ENCODE assay signal across 17 cellular contexts in genomic region chr5:135179308-135179980, GRCh38.
A peak's percentile ranks its signal among the peaks of the same experiment; 100 is the strongest.
DNase-seq lines count a peak whose midpoint lies in the region; ATAC-seq, FAIRE-seq and TF ChIP-seq lines count a peak whose summit lies in the region.
"Had no signal": no experiment of that assay in that cellular context is flagged by ENCODE, and none has a peak within 500 bp of the region (broad histone marks: within the 10 kb centered on the region; RNA-seq: fewer than 3 reads in every experiment).

No MANE protein-coding gene starts in this region.

- no peak overlapping the region for H3K4me3 ChIP-seq in K562
- no peak overlapping the region for H3K4me3 ChIP-seq in pancreas
- H3K4me3 ChIP-seq: A549, breast epithelium, upper lobe of left lung had no signal

- H3K36me3 Mint-ChIP-seq in activated naive CD8-positive, alpha-beta T cell treated with anti-CD3 and anti-CD28 coated beads for 36 hours: no peaks in the 10 kb centered on the region
- H3K36me3 Mint-ChIP-seq: activated naive CD4-positive, alpha-beta T cell treated with anti-CD3 and anti-CD28 coated beads, Interleukin-2, amount 10 ng/mL, durations not matched to agents 7 days and 5 days; CD8-positive, alpha-beta memory T cell had no signal

- POLR2A ChIA-PET in K562 (lab: Yijun Ruan, JAX): interaction anchor here (1.0 to 2.5 kb wide), 2 partner anchors 11 to 85 kb away, joined by 4 to 6 read pairs; no protein-coding TSS in a partner anchor

- peak overlapping the region in 1 of 2 experiments; percentile 75; a peak in 2 of 4 replicates for H3K9ac ChIP-seq in K562 (ENCODE audit: insufficient read depth in 1 of 2, low read depth in 2 of 2, low read length in 2 of 2)

- no peak overlapping the region for H3K4me3 Mint-ChIP-seq in activated naive CD8-positive, alpha-beta T cell treated with anti-CD3 and anti-CD28 coated beads for 36 hours
- H3K4me3 Mint-ChIP-seq: activated naive CD4-positive, alpha-beta T cell treated with anti-CD3 and anti-CD28 coated beads, Interleukin-2, amount 10 ng/mL, durations not matched to agents 7 days and 5 days; CD8-positive, alpha-beta memory T cell had no signal

- DNase-seq in NCI-H1417 (lab: John Stamatoyannopoulos, UW) (peak; percentile 37 to 78 (median 61)), NCI-H1417 treated with DMSO at 0.1 percent for 48 hours (lab: John Stamatoyannopoulos, UW) (no peak), NCI-H345 treated with DMSO at 0.1 percent for 48 hours (lab: John Stamatoyannopoulos, UW; ENCODE audit: unreplicated experiment) (peak; percentile 71), K562 (ENCODE audit: extremely low read depth in 1 of 4, low spot score in 3 of 4) (no peak), pancreas (peak in 2 of 6 donors; percentile 10 to 31), cerebellum (ENCODE audit: low spot score) (no peak)
- DNase-seq in activated naive CD8-positive, alpha-beta T cell treated with anti-CD3 and anti-CD28 coated beads for 36 hours: no peak
- DNase-seq: activated naive CD4-positive, alpha-beta T cell treated with anti-CD3 and anti-CD28 coated beads, Interleukin-2, amount 10 ng/mL, durations not matched to agents 7 days and 5 days; CD8-positive, alpha-beta memory T cell; effector memory CD4-positive, alpha-beta T cell; NCI-H187 treated with DMSO at 0.1 percent for 48 hours; stimulated activated CD4-positive, alpha-beta T cell treated with anti-CD3 and anti-CD28 coated beads, Interleukin-4, amount 100 ng/mL, for 24 hours had no signal

- CTCF ChIA-PET in K562 (lab: Yijun Ruan, JAX; ENCODE audit: low intra/inter-chr PET ratio): no interaction called here

- in situ Hi-C loops in K562 (cut with MboI): no loop called here

- TF ChIP-seq POLR2A in K562 (conservative IDR thresholded peaks at IDR 0.05): no peak

- no peaks in the 10 kb centered on the region for H3K9me3 Mint-ChIP-seq in activated naive CD8-positive, alpha-beta T cell treated with anti-CD3 and anti-CD28 coated beads for 36 hours
- H3K9me3 Mint-ChIP-seq: activated naive CD4-positive, alpha-beta T cell treated with anti-CD3 and anti-CD28 coated beads, Interleukin-2, amount 10 ng/mL, durations not matched to agents 7 days and 5 days had no signal

- ATAC-seq in K562 (0 out of 3 replicates have a peak, but pooled peaks have one; percentile 10), pancreas (peak; percentile 20 to 71 (median 47)), GM18907 (IDR thresholded peaks at IDR 0.05; ENCODE audit: unreplicated experiment) (no peak)

- intact Hi-C loops in K562 (cut with micrococcal nuclease) (no loop called here), pancreas (cut with DNase I) (no loop called here)

- H3K27ac ChIP-seq in K562 (ENCODE audit: extremely low read depth, low read depth, low read length) (no peak overlapping the region), pancreas (no peak overlapping the region)
- H3K27ac ChIP-seq: A549, breast epithelium, neutrophil, upper lobe of left lung had no signal

- no peak for TF ChIP-seq CTCF in K562 (IDR thresholded peaks at IDR 0.05 in 2 of 3, conservative IDR thresholded peaks at IDR 0.05 in 1 of 3; ENCODE audit: insufficient read depth in 2 of 3, low read depth in 1 of 3, low read length in 3 of 3)
- no peak for TF ChIP-seq CTCF in pancreas (IDR thresholded peaks at IDR 0.05)

- WGBS in K562 (ENCODE audit: insufficient coverage, low coverage, missing lambda C conversion rate): 67% methylated on average over 11 of the region's 11 CpGs
- 38 to 54% methylated on average over 11 of the region's 11 CpGs for WGBS in pancreas, 2 donors

- BruUV-seq in K562 (replicated peaks; lab: Mats Ljungman, UMichigan): no TSS peak

- no peaks in the 10 kb centered on the region for H3K27me3 ChIP-seq in K562 (ENCODE audit: control insufficient read depth in 2 of 2, insufficient read depth in 2 of 2, low read length in 2 of 2)
- H3K27me3 ChIP-seq in pancreas: no peaks in the 10 kb centered on the region
- H3K27me3 ChIP-seq: breast epithelium, upper lobe of left lung had no signal

- H3K27ac Mint-ChIP-seq in activated naive CD8-positive, alpha-beta T cell treated with anti-CD3 and anti-CD28 coated beads for 36 hours: no peak overlapping the region
- H3K27ac Mint-ChIP-seq: activated naive CD4-positive, alpha-beta T cell treated with anti-CD3 and anti-CD28 coated beads, Interleukin-2, amount 10 ng/mL, durations not matched to agents 7 days and 5 days; CD8-positive, alpha-beta memory T cell had no signal

- peaks cover 4% of the 10 kb centered on the region for H3K27me3 Mint-ChIP-seq in activated naive CD8-positive, alpha-beta T cell treated with anti-CD3 and anti-CD28 coated beads for 36 hours

- no peaks in the 10 kb centered on the region for H4K20me1 ChIP-seq in K562 (replicated peaks; ENCODE audit: control insufficient read depth, insufficient read depth, low read length)

- H3K36me3 ChIP-seq in K562 (ENCODE audit: control insufficient read depth, insufficient read depth, low read length): no peaks in the 10 kb centered on the region
- no peaks in the 10 kb centered on the region for H3K36me3 ChIP-seq in pancreas
- H3K36me3 ChIP-seq: breast epithelium, neutrophil, upper lobe of left lung had no signal

- no peaks in the 10 kb centered on the region for H3K9me1 ChIP-seq in K562 (ENCODE audit: control insufficient read depth, insufficient read depth, low read length)

- TF ChIP-seq RAD21 in K562 (CRISPR knock-in tag; conservative IDR thresholded peaks at IDR 0.05 in 1 of 2, IDR thresholded peaks at IDR 0.05 in 1 of 2): no peak

- no peak overlapping the region for H3K4me2 ChIP-seq in K562 (ENCODE audit: insufficient read depth, low read length)
- H3K4me2 ChIP-seq: A549 had no signal

- no peaks in the 10 kb centered on the region for H3K4me1 Mint-ChIP-seq in activated naive CD8-positive, alpha-beta T cell treated with anti-CD3 and anti-CD28 coated beads for 36 hours
- H3K4me1 Mint-ChIP-seq: activated naive CD4-positive, alpha-beta T cell treated with anti-CD3 and anti-CD28 coated beads, Interleukin-2, amount 10 ng/mL, durations not matched to agents 7 days and 5 days; CD8-positive, alpha-beta memory T cell had no signal

- TF ChIP-seq EP300 in K562 (IDR thresholded peaks at IDR 0.05; ENCODE audit: low read length): no peak

- H3K9me3 ChIP-seq in K562 (replicated peaks; ENCODE audit: control insufficient read depth, insufficient read depth, low read depth, low read length) (no peaks in the 10 kb centered on the region), pancreas (no peaks in the 10 kb centered on the region)
- H3K9me3 ChIP-seq: A549, breast epithelium, neutrophil, upper lobe of left lung had no signal

- FAIRE-seq in K562 (lab: Jason Lieb, UNC) (no peak), pancreas (lab: Jason Lieb, UNC) (no peak)
- FAIRE-seq: A549 had no signal

- H2AFZ ChIP-seq in K562 (ENCODE audit: low read depth, low read length): no peak overlapping the region

- peaks cover 6 to 24% of the 10 kb centered on the region in 2 experiments; a peak in 4 of 5 replicates for H3K4me1 ChIP-seq in K562 (replicated peaks in 1 of 2; ENCODE audit: control insufficient read depth in 2 of 2, insufficient read depth in 2 of 2, low read length in 2 of 2)
- no peaks in the 10 kb centered on the region for H3K4me1 ChIP-seq in pancreas
- H3K4me1 ChIP-seq: A549, breast epithelium, upper lobe of left lung had no signal

- peaks cover 5% of the 10 kb centered on the region; the same call in 1 of the 3 replicates for H3K79me2 ChIP-seq in K562 (ENCODE audit: control insufficient read depth, insufficient read depth, low read length)

TF ChIP-seq in K562, 482 proteins besides CTCF, POLR2A, EP300 and RAD21 (continues in another document):
- TF ChIP-seq ZC3H8 (IDR thresholded peaks at IDR 0.05): no peak
- TF ChIP-seq, protein P1, sequence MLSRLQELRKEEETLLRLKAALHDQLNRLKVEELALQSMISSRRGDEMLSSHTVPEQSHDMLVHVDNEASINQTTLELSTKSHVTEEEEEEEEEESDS (CRISPR knock-in tag; IDR thresholded peaks at IDR 0.05): no peak
- no peak for TF ChIP-seq SMC3 (conservative IDR thresholded peaks at IDR 0.05; ENCODE audit: insufficient read depth, low read depth, low read length)
- TF ChIP-seq CSDE1 (IDR thresholded peaks at IDR 0.05): no peak
- TF ChIP-seq YBX1 (IDR thresholded peaks at IDR 0.05): no peak
- no peak for TF ChIP-seq ZNF586 (CRISPR knock-in tag; conservative IDR thresholded peaks at IDR 0.05)
- no peak for TF ChIP-seq NR2C2 (CRISPR knock-in tag; IDR thresholded peaks at IDR 0.05)
- no peak for TF ChIP-seq NR2C2 (tag; IDR thresholded peaks at IDR 0.05)
- TF ChIP-seq ETV6 (IDR thresholded peaks at IDR 0.05; ENCODE audit: borderline replicate concordance in 1 of 2, low read depth in 2 of 2, low read length in 1 of 2): no peak
- no peak for TF ChIP-seq ETV6 (CRISPR knock-in tag; IDR thresholded peaks at IDR 0.05; ENCODE audit: borderline replicate concordance)
- no peak for TF ChIP-seq ZNF121 (CRISPR knock-in tag; conservative IDR thresholded peaks at IDR 0.05)
- TF ChIP-seq BRD9 (IDR thresholded peaks at IDR 0.05; ENCODE audit: low read depth, partially characterized antibody): no peak
- TF ChIP-seq ZC3H4 (CRISPR knock-in tag; IDR thresholded peaks at IDR 0.05; ENCODE audit: borderline replicate concordance): no peak

Comparison
In these comparisons a context has a peak if more than half of its experiments do, and no peak if none do; other contexts are left out.
1. DNase-seq: peak in NCI-H1417 (3 of 3) and NCI-H345 treated with DMSO at 0.1 percent for 48 hours (single experiment); none in NCI-H1417 treated with DMSO at 0.1 percent for 48 hours (single experiment), K562 (0 of 4), activated naive CD8-positive, alpha-beta T cell treated with anti-CD3 and anti-CD28 coated beads for 36 hours (single experiment) and cerebellum (single experiment).